Comparison of ENCODE assay signal across 2 cellular contexts in genomic region chr17:18384271-18384670, GRCh38. TPM values are rescaled to one million over a fixed set of nuclear protein-coding genes. Genes with fewer than 3 reads are reported as not detected.
"Had no signal": no experiment of that assay in that cellular context is flagged by ENCODE, and none has a peak within 500 bp of the region (broad histone marks: within the 10 kb centered on the region; RNA-seq: fewer than 3 reads in every experiment).

No MANE protein-coding gene starts in this region.

RNA-seq across cellular contexts. Expression of gene EVPLL, which starts 6.7 kb away (rescaled TPM):
- total RNA-seq: G401, GM12878 had no signal
- polyA plus RNA-seq: GM12878 had no signal
